In the genomic region with DNA sequence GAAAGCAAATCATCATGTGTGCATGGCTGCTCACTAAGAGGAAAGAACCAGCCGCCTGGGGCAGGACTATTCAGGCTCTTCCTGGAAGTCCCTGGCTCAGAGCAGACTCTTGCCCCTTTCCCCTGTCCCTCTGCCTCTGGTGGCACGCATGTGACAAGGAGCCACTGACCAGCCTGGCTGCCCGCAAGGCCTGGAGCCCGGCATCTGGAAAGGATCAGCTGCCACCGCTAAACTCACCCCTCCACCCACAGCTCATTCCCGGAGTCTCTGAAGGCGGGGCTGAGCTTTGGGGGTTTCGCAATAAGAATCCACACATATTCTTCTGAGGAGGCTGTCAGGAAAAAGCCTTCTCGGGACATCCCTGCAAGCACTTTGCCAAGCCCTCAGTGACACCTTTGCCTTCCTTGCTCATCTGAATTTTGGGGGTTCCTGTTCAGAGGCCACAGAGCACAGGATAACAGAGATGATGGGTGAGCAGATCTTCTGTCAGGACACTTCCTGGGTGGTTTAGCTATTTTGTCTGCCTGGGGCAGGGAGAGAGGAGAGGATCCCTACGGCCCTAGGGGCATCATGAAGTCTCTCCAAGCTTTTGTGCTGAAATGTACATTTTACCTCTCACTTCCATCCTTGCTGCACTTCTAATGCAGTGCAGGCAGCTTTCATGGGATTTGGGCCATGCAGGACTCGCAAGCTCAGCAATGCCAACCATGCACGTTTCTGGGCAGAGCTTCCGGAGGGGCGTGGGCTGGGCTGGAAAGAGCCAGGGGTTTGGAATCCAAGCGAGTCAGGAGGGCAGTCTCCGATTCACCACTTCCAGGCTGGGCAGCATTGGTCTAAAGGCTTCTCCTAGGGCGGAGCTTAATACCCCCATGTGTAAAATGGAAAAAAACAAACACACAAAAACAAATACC, we compare ENCODE assay signal across 8 cellular contexts.
DNase-seq lines count a peak whose midpoint lies in the region; ATAC-seq, FAIRE-seq and TF ChIP-seq lines count a peak whose summit lies in the region.

No MANE protein-coding gene starts in this region.

- dilution Hi-C loops in keratinocyte (cut with MboI; ENCODE audit: extremely low pct_ligation_motif_present, low sequenced_read_pairs): no loop called here

- H3K4me3 ChIP-seq in body of pancreas: no peak overlapping the region
- H3K4me3 ChIP-seq in keratinocyte (ENCODE audit: control insufficient read depth in 2 of 3, extremely low read depth in 1 of 3, insufficient read depth in 2 of 3, low read depth in 1 of 3, low read length in 3 of 3): peak overlapping the region in 2 of 3 experiments; percentile 53 to 73
- H3K4me3 ChIP-seq in stomach smooth muscle (ENCODE audit: low read length in 2 of 2): peak overlapping the region; percentile 37 to 65

- H3K27me3 ChIP-seq in body of pancreas (no peaks in the 10 kb centered on the region), keratinocyte (ENCODE audit: control insufficient read depth, extremely low read depth, insufficient read depth, low read length) (no peaks in the 10 kb centered on the region), stomach smooth muscle (ENCODE audit: control insufficient read depth in 1 of 2, insufficient read depth in 2 of 2, low read length in 2 of 2) (no peaks in the 10 kb centered on the region)

- no peaks in the 10 kb centered on the region for H3K79me2 ChIP-seq in keratinocyte (ENCODE audit: control insufficient read depth, insufficient read depth, low read length)

- H3K9ac ChIP-seq in keratinocyte (ENCODE audit: control insufficient read depth, extremely low read depth, insufficient read depth, low read length): peak overlapping the region; percentile 65
- H3K9ac ChIP-seq in stomach smooth muscle (ENCODE audit: low read length in 2 of 2): peak overlapping the region; percentile 12 to 62

- H3K4me1 ChIP-seq in body of pancreas (peaks cover 24% of the 10 kb centered on the region), keratinocyte (ENCODE audit: control insufficient read depth, extremely low read depth, insufficient read depth, low read length) (peaks cover 15% of the 10 kb centered on the region), stomach smooth muscle (ENCODE audit: control insufficient read depth, insufficient read depth, low read length) (peaks cover 18% of the 10 kb centered on the region)

- no peaks in the 10 kb centered on the region for H4K20me1 ChIP-seq in keratinocyte (ENCODE audit: control insufficient read depth, extremely low read depth, insufficient read depth, low read length)

- intact Hi-C loops in body of pancreas (cut with DNase I): no loop called here

- H3K36me3 ChIP-seq in body of pancreas (replicated peaks in 1 of 2; ENCODE audit: insufficient read depth in 1 of 2, low read depth in 2 of 2) (no peaks in the 10 kb centered on the region), keratinocyte (ENCODE audit: control insufficient read depth in 2 of 2, extremely low read depth in 1 of 2, insufficient read depth in 2 of 2, low read length in 2 of 2) (no peaks in the 10 kb centered on the region), stomach smooth muscle (ENCODE audit: control insufficient read depth in 2 of 2, insufficient read depth in 2 of 2, low read length in 2 of 2) (no peaks in the 10 kb centered on the region)

- TF ChIP-seq CTCF in body of pancreas (IDR thresholded peaks at IDR 0.05) (peak in 2 of 7 experiments; percentile 5 to 7), keratinocyte (optimal IDR thresholded peaks at IDR 0.05 in 1 of 3, IDR thresholded peaks at IDR 0.05 in 1 of 3, conservative IDR thresholded peaks at IDR 0.05 in 1 of 3; ENCODE audit: extremely low read depth in 1 of 3, insufficient read depth in 2 of 3, low read length in 3 of 3) (no peak)

- no peak for TF ChIP-seq POLR2A in body of pancreas (IDR thresholded peaks at IDR 0.05)

- H3K9me1 ChIP-seq in keratinocyte (ENCODE audit: control insufficient read depth, extremely low read depth, insufficient read depth, low read length): no peaks in the 10 kb centered on the region

- FAIRE-seq in keratinocyte (lab: Jason Lieb, UNC): no peak

- peak overlapping the region; percentile 96 for H3K4me2 ChIP-seq in keratinocyte (ENCODE audit: control insufficient read depth, extremely low read depth, insufficient read depth, low read depth, low read length)

- no peaks in the 10 kb centered on the region for H3K9me3 ChIP-seq in body of pancreas
- no peaks in the 10 kb centered on the region for H3K9me3 ChIP-seq in keratinocyte (ENCODE audit: control insufficient read depth, low read depth, low read length)
- H3K9me3 ChIP-seq in stomach smooth muscle (ENCODE audit: control insufficient read depth in 2 of 2, low read length in 2 of 2): peaks cover 0 to 8% of the 10 kb centered on the region in 2 donors

- WGBS in body of pancreas, 2 donors: 11 to 35% methylated on average over 13 to 17 of the region's 17 CpGs

- H3K27ac ChIP-seq in body of pancreas: peak overlapping the region in 1 of 4 donors; percentile 18
- H3K27ac ChIP-seq in keratinocyte (ENCODE audit: control insufficient read depth, insufficient read depth, low read length): peak overlapping the region; percentile 79
- peak overlapping the region; percentile 64 for H3K27ac ChIP-seq in stomach smooth muscle (ENCODE audit: low read length)

- ATAC-seq in body of pancreas (peak; percentile 78), HG02885 (IDR thresholded peaks at IDR 0.05; ENCODE audit: poor library complexity, unreplicated experiment) (no peak)

- DNase-seq in SIG-M5 treated with dmso at 0.1 percent for 504 hours (lab: John Stamatoyannopoulos, UW; ENCODE audit: unreplicated experiment) (peak; percentile 36), SIG-M5 (lab: John Stamatoyannopoulos, UW) (no peak), body of pancreas (peak; percentile 57 to 77 (median 74)), keratinocyte (ENCODE audit: low read depth, low spot score) (peak; percentile 32), NCI-H1436 (lab: John Stamatoyannopoulos, UW) (no peak)
- no peak for DNase-seq in activated CD4-positive, CD25-positive, alpha-beta regulatory T cell treated with anti-CD3 and anti-CD28 coated beads, Interleukin-2, amount 50 U/mL, for 72 hours

- peak overlapping the region; percentile 90 for H2AFZ ChIP-seq in keratinocyte (ENCODE audit: control insufficient read depth, low read length)

Comparison
In these comparisons a context has a peak if more than half of its experiments do, and no peak if none do; other contexts are left out.
1. DNase-seq: peak in SIG-M5 treated with dmso at 0.1 percent for 504 hours (single experiment), body of pancreas (4 of 4) and keratinocyte (single experiment); none in SIG-M5 (single experiment), activated CD4-positive, CD25-positive, alpha-beta regulatory T cell treated with anti-CD3 and anti-CD28 coated beads, Interleukin-2, amount 50 U/mL, for 72 hours (single experiment) and NCI-H1436 (single experiment).
2. H3K4me3 ChIP-seq: peak in keratinocyte (2 of 3) and stomach smooth muscle (2 of 2); none in body of pancreas (0 of 2).